ENCODE assay signal across 9 cellular contexts in genomic region chr10:52778511-52779392, GRCh38. TPM values are rescaled to one million over a fixed set of nuclear protein-coding genes. Genes with fewer than 3 reads are reported as not detected.
DNase-seq lines count a peak whose midpoint lies in the region; ATAC-seq, FAIRE-seq and TF ChIP-seq lines count a peak whose summit lies in the region.
"Had no signal": no experiment of that assay in that cellular context is flagged by ENCODE, and none has a peak within 500 bp of the region (broad histone marks: within the 10 kb centered on the region; RNA-seq: fewer than 3 reads in every experiment).

No MANE protein-coding gene starts in this region.

- intact Hi-C loops in HepG2 (cut with micrococcal nuclease; ENCODE audit: unreplicated experiment): no loop called here
- intact Hi-C loops in CD8-positive, alpha-beta T cell (cut with DNase I, micrococcal nuclease): no loop called here

- no peaks in the 10 kb centered on the region for H4K20me1 ChIP-seq in HepG2 (ENCODE audit: insufficient read depth, low read length)

- H3K4me3 ChIP-seq in BJ (ENCODE audit: low read depth, low read length): peak overlapping the region; percentile 28
- H3K4me3 ChIP-seq in HFF-Myc (replicated peaks; ENCODE audit: low read depth, low read length): no peak overlapping the region
- no peak overlapping the region for H3K4me3 ChIP-seq in HepG2 (replicated peaks in 1 of 3; ENCODE audit: insufficient read depth in 1 of 3, low read depth in 2 of 3, low read length in 3 of 3)
- H3K4me3 ChIP-seq in CD8-positive, alpha-beta T cell (ENCODE audit: low read depth, low read length): no peak overlapping the region
- H3K4me3 ChIP-seq: transverse colon had no signal

- no peak overlapping the region for H3K9ac ChIP-seq in HepG2 (ENCODE audit: insufficient read depth, low read depth, low read length)

- H3K36me3 Mint-ChIP-seq in CD8-positive, alpha-beta T cell: no peaks in the 10 kb centered on the region

- H3K9me3 Mint-ChIP-seq in CD8-positive, alpha-beta T cell: peaks cover 5% of the 10 kb centered on the region

- POLR2A ChIA-PET in BJ (lab: Charles Lee): no interaction called here
- POLR2A ChIA-PET in HepG2 (lab: Yijun Ruan, JAX): interaction anchor here (4.1 kb wide), 1 partner anchor 38 kb away, joined by 16 read pairs; no protein-coding TSS in a partner anchor
- POLR2A ChIA-PET in CD8-positive, alpha-beta T cell (lab: Charles Lee): no interaction called here

- H3K4me3 Mint-ChIP-seq in CD8-positive, alpha-beta T cell: no peak overlapping the region

- H3K9me3 ChIP-seq in HepG2 (ENCODE audit: low read length): no peaks in the 10 kb centered on the region
- H3K9me3 ChIP-seq in CD8-positive, alpha-beta T cell (ENCODE audit: low read length): no peaks in the 10 kb centered on the region
- H3K9me3 ChIP-seq: transverse colon had no signal

- no peak for TF ChIP-seq EP300 in HepG2 (IDR thresholded peaks at IDR 0.05; ENCODE audit: low read depth in 2 of 2, low read length in 2 of 2)
- TF ChIP-seq EP300 in HepG2 (CRISPR knock-in tag; IDR thresholded peaks at IDR 0.05; ENCODE audit: borderline replicate concordance): no peak

- no peak overlapping the region for H2AFZ ChIP-seq in HepG2 (ENCODE audit: low read length)

- no peaks in the 10 kb centered on the region for H3K4me1 Mint-ChIP-seq in CD8-positive, alpha-beta T cell (ENCODE audit: low read depth)

- DNase-seq in BJ (ENCODE audit: low read depth) (no peak), HFF-Myc (ENCODE audit: extremely low read depth, low read depth) (peak; percentile 7), amniotic stem cell (lab: John Stamatoyannopoulos, UW) (peak; percentile 63), HepG2 (ENCODE audit: low spot score) (peak; percentile 41), OCI-M2 (lab: John Stamatoyannopoulos, UW; ENCODE audit: unreplicated experiment) (no peak)
- no peak for DNase-seq in CD8-positive, alpha-beta T cell
- DNase-seq: transverse colon had no signal

- H3K27me3 ChIP-seq in BJ (ENCODE audit: control insufficient read depth, insufficient read depth, low read length) (peaks cover 1% of the 10 kb centered on the region; the same call in 1 of the 2 replicates), HepG2 (ENCODE audit: control insufficient read depth in 1 of 2, insufficient read depth in 2 of 2, low read length in 2 of 2) (no peaks in the 10 kb centered on the region)
- no peaks in the 10 kb centered on the region for H3K27me3 ChIP-seq in CD8-positive, alpha-beta T cell (ENCODE audit: insufficient read depth, low read length)

- H3K36me3 ChIP-seq in BJ (ENCODE audit: control insufficient read depth, insufficient read depth, low read length) (no peaks in the 10 kb centered on the region), HepG2 (replicated peaks in 1 of 2; ENCODE audit: control insufficient read depth in 1 of 2, insufficient read depth in 2 of 2, low read length in 2 of 2) (no peaks in the 10 kb centered on the region)
- no peaks in the 10 kb centered on the region for H3K36me3 ChIP-seq in CD8-positive, alpha-beta T cell (ENCODE audit: insufficient read depth, low read length)
- H3K36me3 ChIP-seq: transverse colon had no signal

- no peak overlapping the region for H3K27ac Mint-ChIP-seq in CD8-positive, alpha-beta T cell

- H3K27ac ChIP-seq in HepG2 (ENCODE audit: extremely low read length, insufficient read depth, low read length): no peak overlapping the region
- H3K27ac ChIP-seq in CD8-positive, alpha-beta T cell (ENCODE audit: low read depth, low read length): no peak overlapping the region
- H3K27ac ChIP-seq: transverse colon had no signal

- no peaks in the 10 kb centered on the region for H3K79me2 ChIP-seq in HepG2 (ENCODE audit: insufficient read depth, low read length)

- FAIRE-seq in HepG2 (lab: Jason Lieb, UNC): no peak

- CTCF ChIA-PET in BJ (lab: Yijun Ruan, JAX) (interaction anchor here (0.6 to 10.1 kb wide), 24 partner anchors 9 to 526 kb away, joined by 3 to 336 read pairs (median 6); no protein-coding TSS in a partner anchor), HepG2 (lab: Yijun Ruan, JAX; ENCODE audit: low intra/inter-chr PET ratio, low total read pairs) (interaction anchor here (1.1 to 8.0 kb wide), 3 partner anchors 37 to 133 kb away, joined by 3 to 218 read pairs (median 39); no protein-coding TSS in a partner anchor)
- CTCF ChIA-PET in CD8-positive, alpha-beta T cell (lab: Charles Lee): no interaction called here

- ATAC-seq in HepG2: no peak
- no peak for ATAC-seq in GM19452 (IDR thresholded peaks at IDR 0.05; ENCODE audit: unreplicated experiment)
- no peak for ATAC-seq in CD8-positive, alpha-beta T cell
- ATAC-seq in HG03432 (IDR thresholded peaks at IDR 0.05; ENCODE audit: unreplicated experiment): no peak

- 91% methylated on average over 41 of the region's 42 CpGs for WGBS in HepG2 (ENCODE audit: low lambda C conversion rate)

- H3K4me2 ChIP-seq in HepG2 (ENCODE audit: low read depth, low read length): no peak overlapping the region

- TF ChIP-seq CTCF in BJ (IDR thresholded peaks at IDR 0.05; ENCODE audit: insufficient read depth, low read depth, low read length): peak; percentile 89
- TF ChIP-seq CTCF in HFF-Myc (IDR thresholded peaks at IDR 0.05; ENCODE audit: low read depth, low read length, missing control alignments): peak; percentile 71
- TF ChIP-seq CTCF in HepG2 (CRISPR knock-in tag; IDR thresholded peaks at IDR 0.05): peak; percentile 76
- TF ChIP-seq CTCF in CD8-positive, alpha-beta T cell (IDR thresholded peaks at IDR 0.05): no peak

- H3K4me1 ChIP-seq in HepG2 (ENCODE audit: insufficient read depth, low read length): peaks cover 61% of the 10 kb centered on the region
- no peaks in the 10 kb centered on the region for H3K4me1 ChIP-seq in CD8-positive, alpha-beta T cell (ENCODE audit: insufficient read depth, low read length)
- H3K4me1 ChIP-seq: transverse colon had no signal

- peak; percentile 61 for TF ChIP-seq RAD21 in HepG2 (CRISPR knock-in tag; IDR thresholded peaks at IDR 0.05)

- in situ Hi-C loops in HepG2 (cut with HindIII; ENCODE audit: extremely low pct_ligation_motif_present, low pct_unique_long_range_greater_than_20kb): no loop called here

- no TSS peak for BruUV-seq in HepG2 (replicated peaks; lab: Mats Ljungman, UMichigan)

- peaks cover 4% of the 10 kb centered on the region for H3K27me3 Mint-ChIP-seq in CD8-positive, alpha-beta T cell (ENCODE audit: low read depth)

- no peak for TF ChIP-seq POLR2A in HepG2 (IDR thresholded peaks at IDR 0.05; ENCODE audit: insufficient read depth in 1 of 2, low read depth in 2 of 2, low read length in 2 of 2)

TF ChIP-seq in HepG2, 621 proteins besides CTCF, POLR2A, EP300 and RAD21 (continues in another document):
- TF ChIP-seq PCBP1 (IDR thresholded peaks at IDR 0.05; ENCODE audit: borderline replicate concordance, low read depth, low read length): peak; percentile 90
- TF ChIP-seq, protein P1, sequence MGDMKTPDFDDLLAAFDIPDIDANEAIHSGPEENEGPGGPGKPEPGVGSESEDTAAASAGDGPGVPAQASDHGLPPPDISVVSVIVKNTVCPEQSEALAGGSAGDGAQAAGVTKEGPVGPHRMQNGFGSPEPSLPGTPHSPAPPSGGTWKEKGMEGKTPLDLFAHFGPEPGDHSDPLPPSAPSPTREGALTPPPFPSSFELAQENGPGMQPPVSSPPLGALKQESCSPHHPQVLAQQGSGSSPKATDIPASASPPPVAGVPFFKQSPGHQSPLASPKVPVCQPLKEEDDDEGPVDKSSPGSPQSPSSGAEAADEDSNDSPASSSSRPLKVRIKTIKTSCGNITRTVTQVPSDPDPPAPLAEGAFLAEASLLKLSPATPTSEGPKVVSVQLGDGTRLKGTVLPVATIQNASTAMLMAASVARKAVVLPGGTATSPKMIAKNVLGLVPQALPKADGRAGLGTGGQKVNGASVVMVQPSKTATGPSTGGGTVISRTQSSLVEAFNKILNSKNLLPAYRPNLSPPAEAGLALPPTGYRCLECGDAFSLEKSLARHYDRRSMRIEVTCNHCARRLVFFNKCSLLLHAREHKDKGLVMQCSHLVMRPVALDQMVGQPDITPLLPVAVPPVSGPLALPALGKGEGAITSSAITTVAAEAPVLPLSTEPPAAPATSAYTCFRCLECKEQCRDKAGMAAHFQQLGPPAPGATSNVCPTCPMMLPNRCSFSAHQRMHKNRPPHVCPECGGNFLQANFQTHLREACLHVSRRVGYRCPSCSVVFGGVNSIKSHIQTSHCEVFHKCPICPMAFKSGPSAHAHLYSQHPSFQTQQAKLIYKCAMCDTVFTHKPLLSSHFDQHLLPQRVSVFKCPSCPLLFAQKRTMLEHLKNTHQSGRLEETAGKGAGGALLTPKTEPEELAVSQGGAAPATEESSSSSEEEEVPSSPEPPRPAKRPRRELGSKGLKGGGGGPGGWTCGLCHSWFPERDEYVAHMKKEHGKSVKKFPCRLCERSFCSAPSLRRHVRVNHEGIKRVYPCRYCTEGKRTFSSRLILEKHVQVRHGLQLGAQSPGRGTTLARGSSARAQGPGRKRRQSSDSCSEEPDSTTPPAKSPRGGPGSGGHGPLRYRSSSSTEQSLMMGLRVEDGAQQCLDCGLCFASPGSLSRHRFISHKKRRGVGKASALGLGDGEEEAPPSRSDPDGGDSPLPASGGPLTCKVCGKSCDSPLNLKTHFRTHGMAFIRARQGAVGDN (CRISPR knock-in tag; IDR thresholded peaks at IDR 0.05): peak; percentile 65

RNA-seq across cellular contexts. Expression of gene MBL2, which starts 6.2 kb away (rescaled TPM):
- not detected in 2 replicates for polyA plus RNA-seq in BJ (2011; rRNA removed)
- not detected in 2 replicates for polyA minus RNA-seq in BJ (2011; rRNA and poly(A)+ RNA removed)
- total RNA-seq in HepG2 (2016; rRNA removed; fragmentation: Illumina TruSeq; extraction: Trizol): 9.2 and 9.6 TPM in 2 replicates
- total RNA-seq in HepG2 (2016; cell fraction: cytosol; rRNA removed; fragmentation: Illumina TruSeq; extraction: Trizol; ENCODE audit: low read depth): 0.61 and 0.62 TPM in 2 replicates
- total RNA-seq in HepG2 (2016; cell fraction: insoluble cytoplasmic fraction; rRNA removed; fragmentation: Illumina TruSeq; extraction: Trizol): 9.0 and 9.5 TPM in 2 replicates
- total RNA-seq in HepG2 (2016; cell fraction: membrane; rRNA removed; fragmentation: Illumina TruSeq; extraction: Trizol): 2.1 and 2.6 TPM in 2 replicates
- total RNA-seq in HepG2 (2016; cell fraction: nucleus; rRNA removed; fragmentation: Illumina TruSeq; extraction: Trizol): 11.0 and 12.5 TPM in 2 replicates
- polyA plus RNA-seq in HepG2 (2011; rRNA removed): 11.9 and 16.2 TPM in 2 replicates
- polyA plus RNA-seq in HepG2 (2011; cell fraction: cytosol; rRNA removed): 6.3 and 9.4 TPM in 2 replicates
- polyA plus RNA-seq in HepG2 (2011; cell fraction: nucleus; rRNA removed): 5.7 and 6.0 TPM in 2 replicates
- polyA plus RNA-seq in HepG2 (2012): 3.6 and 4.5 TPM in 2 replicates
- polyA plus RNA-seq in HepG2 (2016; cell fraction: cytosol; fragmentation: Illumina TruSeq; extraction: Trizol; ENCODE audit: low read depth): 0.41 and 0.43 TPM in 2 replicates
- polyA plus RNA-seq in HepG2 (2016; cell fraction: insoluble cytoplasmic fraction; fragmentation: Illumina TruSeq; extraction: Trizol; ENCODE audit: low read depth): 10.4 TPM in 2 replicates
- polyA plus RNA-seq in HepG2 (2016; cell fraction: membrane; fragmentation: Illumina TruSeq; extraction: Trizol; ENCODE audit: low read depth): 1.4 TPM in 2 replicates
- polyA plus RNA-seq in HepG2 (2016; cell fraction: nucleus; fragmentation: Illumina TruSeq; extraction: Trizol; ENCODE audit: insufficient read depth, low read depth): 10.6 and 11.4 TPM in 2 replicates
- polyA minus RNA-seq in HepG2 (2011; rRNA and poly(A)+ RNA removed; ENCODE audit: low replicate concordance): 10.2 TPM in 1 of 2 replicates, not detected in the other
- 9.8 and 11.4 TPM in 2 replicates for polyA minus RNA-seq in HepG2 (2011; cell fraction: cytosol; rRNA and poly(A)+ RNA removed)
- 24.7 and 30.8 TPM in 2 replicates for polyA minus RNA-seq in HepG2 (2011; cell fraction: nucleus; rRNA and poly(A)+ RNA removed)
- total RNA-seq in CD8-positive, alpha-beta T cell: not detected
- total RNA-seq: transverse colon had no signal

Comparison
In these comparisons a context has a peak if more than half of its experiments do, and no peak if none do; other contexts are left out.
1. DNase-seq: peak in HFF-Myc (single experiment), amniotic stem cell (single experiment) and HepG2 (single experiment); none in BJ (single experiment), CD8-positive, alpha-beta T cell (0 of 7) and OCI-M2 (single experiment).